In the genomic region with DNA sequence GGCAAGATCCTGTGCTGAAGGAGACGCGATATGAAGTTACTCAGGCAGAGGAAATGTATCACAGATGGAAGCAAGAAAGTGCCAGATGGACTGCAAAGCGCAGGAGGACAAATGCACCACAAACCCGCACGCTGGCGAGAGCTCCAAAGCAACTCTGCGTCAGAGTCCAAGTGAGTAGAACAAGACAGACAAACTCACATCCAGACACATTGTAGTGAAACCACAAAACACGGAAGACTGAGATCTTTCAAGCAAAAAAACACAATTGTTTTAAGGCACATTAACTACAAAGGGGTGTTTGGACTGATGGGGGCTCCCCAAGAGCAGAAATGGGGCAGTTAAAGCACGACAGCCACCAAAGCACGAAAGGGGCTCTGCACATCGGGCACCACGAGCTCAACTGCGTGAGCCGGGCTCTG, we compare ENCODE assay signal across 12 cellular contexts. TPM values are rescaled to one million over a fixed set of nuclear protein-coding genes. Genes with fewer than 3 reads are reported as not detected.
DNase-seq lines count a peak whose midpoint lies in the region; ATAC-seq and TF ChIP-seq lines count a peak whose summit lies in the region.
"Had no signal": no experiment of that assay in that cellular context is flagged by ENCODE, and none has a peak within 500 bp of the region (broad histone marks: within the 10 kb centered on the region; RNA-seq: fewer than 3 reads in every experiment).

No MANE protein-coding gene starts in this region.

- no peak for TF ChIP-seq POLR2A in body of pancreas (IDR thresholded peaks at IDR 0.05)

- ATAC-seq in body of pancreas (peak; percentile 38), GM21447 (IDR thresholded peaks at IDR 0.05; ENCODE audit: unreplicated experiment) (no peak), GM21390 (IDR thresholded peaks at IDR 0.05; ENCODE audit: unreplicated experiment) (no peak)
- ATAC-seq: effector memory CD8-positive, alpha-beta T cell had no signal

- 64 to 72% methylated on average over 14 of the region's 14 CpGs for WGBS in body of pancreas, 2 donors

- H3K9me3 ChIP-seq in body of pancreas: no peaks in the 10 kb centered on the region

- H3K27me3 ChIP-seq in body of pancreas: no peaks in the 10 kb centered on the region

- DNase-seq in AG10803 (ENCODE audit: low read depth): peak; percentile 89
- DNase-seq in GM04503 (ENCODE audit: low read depth): peak; percentile 18
- DNase-seq in body of pancreas: peak in 1 of 4 donors; percentile 41
- peak; percentile 51 for DNase-seq in inferior parietal cortex (ENCODE audit: extremely low spot score)
- DNase-seq in GOT3 (lab: John Stamatoyannopoulos, UW): no peak
- DNase-seq in SIG-M5 treated with dmso at 0.1 percent for 504 hours (lab: John Stamatoyannopoulos, UW; ENCODE audit: unreplicated experiment): no peak
- DNase-seq: effector memory CD8-positive, alpha-beta T cell; PC-9; stimulated activated CD4-positive, alpha-beta T cell treated with anti-CD3 and anti-CD28 coated beads, Interleukin-4, amount 100 ng/mL, for 1 hour had no signal

- TF ChIP-seq CTCF in AG10803 (conservative IDR thresholded peaks at IDR 0.05; ENCODE audit: low read length) (no peak), body of pancreas (IDR thresholded peaks at IDR 0.05) (no peak)

- no peaks in the 10 kb centered on the region for H3K4me1 ChIP-seq in body of pancreas

- H3K27ac ChIP-seq in body of pancreas: no peak overlapping the region
- H3K27ac ChIP-seq: PC-9 had no signal

- H3K4me3 ChIP-seq in AG10803 (ENCODE audit: low read length): peak overlapping the region; percentile 33
- H3K4me3 ChIP-seq in body of pancreas: no peak overlapping the region
- H3K4me3 ChIP-seq: PC-9 had no signal

- H3K36me3 ChIP-seq in body of pancreas (replicated peaks in 1 of 2; ENCODE audit: insufficient read depth in 1 of 2, low read depth in 2 of 2): no peaks in the 10 kb centered on the region

- intact Hi-C loops in body of pancreas (cut with DNase I): no loop called here

RNA-seq across cellular contexts. Expression of gene NKD2, which starts 39.2 kb away (rescaled TPM):
- total RNA-seq in body of pancreas: 10 to 100 TPM in 1 of 2 donors, 1 to 10 TPM in 1; 4.2 to 12.2 TPM
- total RNA-seq: LHCN-M2 had no signal

Comparison
In these comparisons a context has a peak if more than half of its experiments do, and no peak if none do; other contexts are left out.
1. DNase-seq: peak in AG10803 (single experiment), GM04503 (single experiment) and inferior parietal cortex (single experiment); none in GOT3 (single experiment) and SIG-M5 treated with dmso at 0.1 percent for 504 hours (single experiment).